30 cellular contexts compared by ENCODE assay signal in genomic region chr9:121939643-121940042, GRCh38.
"Had no signal": no experiment of that assay in that cellular context is flagged by ENCODE, and none has a peak within 500 bp of the region (broad histone marks: within the 10 kb centered on the region; RNA-seq: fewer than 3 reads in every experiment).

No MANE protein-coding gene starts in this region.

- DNase-seq: activated CD4-positive, alpha-beta T cell treated with anti-CD3 and anti-CD28 coated beads for 4 hours; activated CD4-positive, alpha-beta T cell treated with anti-CD3 and anti-CD28 coated beads, Interleukin-2, amount 50 U/mL, for 48 hours; activated CD8-positive, alpha-beta memory T cell treated with anti-CD3 and anti-CD28 coated beads for 24 hours; activated effector memory CD4-positive, alpha-beta T cell treated with anti-CD3 and anti-CD28 coated beads, Interleukin-2, amount 50 U/mL, for 16 hours; activated naive CD4-positive, alpha-beta T cell treated with anti-CD3 and anti-CD28 coated beads for 36 hours; activated naive CD8-positive, alpha-beta T cell treated with anti-CD3 and anti-CD28 coated beads for 36 hours; adrenal gland; aorta; body of pancreas; dermis blood vessel endothelial cell; effector CD4-positive, alpha-beta T cell; esophagus squamous epithelium; foreskin melanocyte; glutamatergic neuron; left cardiac atrium; left ventricle myocardium superior; mammary epithelial cell; midbrain; naive thymus-derived CD4-positive, alpha-beta T cell; occipital lobe; right cardiac atrium; stimulated activated CD4-positive, alpha-beta T cell treated with anti-CD3 and anti-CD28 coated beads, Interleukin-15, amount 100 ng/mL, for 24 hours; stimulated activated CD4-positive, alpha-beta T cell treated with anti-CD3 and anti-CD28 coated beads, Interleukin-2, amount 100 ng/mL, for 24 hours; stimulated activated naive B cell treated with anti-CD40 and anti-IgM and Interleukin-4, amounts not matched to agents 10 μg/mL and 1 μg/mL and 100 μg/mL, for 72 hours; stomach; T-helper 17 cell; T1000; thyroid gland; upper lobe of left lung had no signal

- H3K4me1 Mint-ChIP-seq: activated naive CD8-positive, alpha-beta T cell treated with anti-CD3 and anti-CD28 coated beads for 36 hours; naive thymus-derived CD4-positive, alpha-beta T cell; neural crest cell; T-helper 17 cell had no signal

- H3K36me3 ChIP-seq: adrenal gland, esophagus squamous epithelium, thyroid gland, upper lobe of left lung had no signal

- H3K36me3 Mint-ChIP-seq: activated naive CD8-positive, alpha-beta T cell treated with anti-CD3 and anti-CD28 coated beads for 36 hours; stimulated activated naive B cell treated with anti-CD40 and anti-IgM and Interleukin-4, amounts not matched to agents 10 μg/mL and 1 μg/mL and 100 μg/mL, for 72 hours had no signal

- H3K27ac Mint-ChIP-seq: activated naive CD4-positive, alpha-beta T cell treated with anti-CD3 and anti-CD28 coated beads for 36 hours; activated naive CD8-positive, alpha-beta T cell treated with anti-CD3 and anti-CD28 coated beads for 36 hours; naive thymus-derived CD4-positive, alpha-beta T cell; stimulated activated naive B cell treated with anti-CD40 and anti-IgM and Interleukin-4, amounts not matched to agents 10 μg/mL and 1 μg/mL and 100 μg/mL, for 72 hours; T-helper 17 cell had no signal

- H3K4me3 ChIP-seq: adrenal gland, body of pancreas, esophagus squamous epithelium, stomach, thyroid gland, upper lobe of left lung had no signal

- ATAC-seq: body of pancreas; left cardiac atrium; left ventricle myocardium superior; naive thymus-derived CD4-positive, alpha-beta T cell; right cardiac atrium; stimulated activated naive B cell treated with anti-CD40 and anti-IgM and Interleukin-4, amounts not matched to agents 10 μg/mL and 1 μg/mL and 100 μg/mL, for 72 hours; T-helper 17 cell had no signal

- H3K27ac ChIP-seq: adrenal gland, body of pancreas, esophagus squamous epithelium, stomach, thyroid gland, upper lobe of left lung had no signal

- H3K4me3 Mint-ChIP-seq: activated naive CD4-positive, alpha-beta T cell treated with anti-CD3 and anti-CD28 coated beads for 36 hours; activated naive CD8-positive, alpha-beta T cell treated with anti-CD3 and anti-CD28 coated beads for 36 hours; naive thymus-derived CD4-positive, alpha-beta T cell; neural crest cell; stimulated activated naive B cell treated with anti-CD40 and anti-IgM and Interleukin-4, amounts not matched to agents 10 μg/mL and 1 μg/mL and 100 μg/mL, for 72 hours; T-helper 17 cell had no signal

- H3K4me1 ChIP-seq: adrenal gland, body of pancreas, esophagus squamous epithelium, upper lobe of left lung had no signal

- H3K27me3 ChIP-seq: adrenal gland, body of pancreas, esophagus squamous epithelium, stomach, thyroid gland, upper lobe of left lung had no signal

- H3K9me3 Mint-ChIP-seq: activated naive CD4-positive, alpha-beta T cell treated with anti-CD3 and anti-CD28 coated beads for 36 hours; activated naive CD8-positive, alpha-beta T cell treated with anti-CD3 and anti-CD28 coated beads for 36 hours; neural crest cell; stimulated activated naive B cell treated with anti-CD40 and anti-IgM and Interleukin-4, amounts not matched to agents 10 μg/mL and 1 μg/mL and 100 μg/mL, for 72 hours had no signal

- H3K27me3 Mint-ChIP-seq: activated naive CD8-positive, alpha-beta T cell treated with anti-CD3 and anti-CD28 coated beads for 36 hours; naive thymus-derived CD4-positive, alpha-beta T cell; stimulated activated naive B cell treated with anti-CD40 and anti-IgM and Interleukin-4, amounts not matched to agents 10 μg/mL and 1 μg/mL and 100 μg/mL, for 72 hours; T-helper 17 cell had no signal

- H3K9me3 ChIP-seq: adrenal gland, body of pancreas, esophagus squamous epithelium, stomach, thyroid gland, upper lobe of left lung had no signal
